Comparison of ENCODE assay signal across 8 cellular contexts in the genomic region with DNA sequence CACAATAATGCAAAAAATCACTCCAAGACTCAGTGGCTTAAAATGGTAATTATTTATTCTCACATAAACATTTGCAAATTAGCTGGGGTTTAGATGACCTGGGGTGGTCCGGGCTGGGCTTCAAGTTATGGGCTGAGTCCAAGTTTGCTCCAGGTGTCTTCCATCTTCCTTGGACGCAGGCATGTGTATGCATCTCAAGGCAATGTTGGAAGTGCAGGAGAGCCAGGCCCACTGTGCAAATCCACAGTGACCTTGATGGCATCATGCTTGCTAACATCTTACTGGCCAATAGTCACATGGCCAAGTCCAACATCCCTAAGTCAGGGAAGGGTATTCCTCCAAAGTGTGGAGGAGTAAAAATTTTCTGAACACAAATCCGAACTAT.
DNase-seq lines count a peak whose midpoint lies in the region; ATAC-seq, FAIRE-seq and TF ChIP-seq lines count a peak whose summit lies in the region.
"Not testable (repeated sequence)": the region's sequence is repeated elsewhere in the genome, so short reads cannot be mapped to it uniquely, and the experiment has no call there.

No MANE protein-coding gene starts in this region.

- not testable (repeated sequence) for TF ChIP-seq RAD21 in HepG2 (CRISPR knock-in tag; IDR thresholded peaks at IDR 0.05)

- not testable (repeated sequence) for ATAC-seq in GM23338, PC-3, HepG2

- H3K4me2 ChIP-seq in GM23338; neuronal stem cell (ENCODE audit: insufficient read depth, low read length, poor library complexity, severe bottlenecking): not testable (repeated sequence)
- H3K4me2 ChIP-seq in PC-3 (ENCODE audit: low read length) (peak overlapping the region; percentile 67), HepG2 (ENCODE audit: low read depth, low read length) (peak overlapping the region; percentile 45; the same call in 1 of the 2 replicates)

- H3K4me3 Mint-ChIP-seq in GM23338, brain: not testable (repeated sequence)

- POLR2A ChIA-PET in AG04450 (lab: Yijun Ruan, JAX), result interaction anchor here (0.7 to 1.9 kb wide), 8 partner anchors 16 to 270 kb away, joined by 3 to 10 read pairs (median 4); partner anchors contain the start of gene ZNF217
- POLR2A ChIA-PET in PC-3 (lab: Charles Lee; ENCODE audit: unreplicated experiment), result not testable (repeated sequence)
- POLR2A ChIA-PET in HepG2 (lab: Yijun Ruan, JAX), result interaction anchor here (0.6 to 4.7 kb wide), 12 partner anchors 16 to 269 kb away, joined by 3 to 50 read pairs (median 10); partner anchors contain the start of gene ZNF217

- H3K27ac ChIP-seq in AG04450 (ENCODE audit: low read depth, low read length), result peak overlapping the region; percentile 11
- H3K27ac ChIP-seq in GM23338 (ENCODE audit: low read depth); HepG2 (ENCODE audit: extremely low read length, insufficient read depth, low read length); neuronal stem cell (replicated peaks; ENCODE audit: low read length): not testable (repeated sequence)
- H3K27ac ChIP-seq in PC-3 (ENCODE audit: low read length), result peak overlapping the region; percentile 86
- H3K27ac ChIP-seq in VCaP, result peak overlapping the region; percentile 99
- peak overlapping the region in 2 of 3 donors; percentile 92 to 93 for H3K27ac ChIP-seq in thyroid gland

- not testable (repeated sequence) for H3K79me2 ChIP-seq in GM23338 (replicated peaks; ENCODE audit: insufficient read depth); PC-3 (ENCODE audit: low read length); HepG2 (ENCODE audit: insufficient read depth, low read length)

- in situ Hi-C loops in HepG2 (cut with HindIII; ENCODE audit: extremely low pct_ligation_motif_present, low pct_unique_long_range_greater_than_20kb), result not testable (repeated sequence)

- H3K18ac ChIP-seq in neuronal stem cell (ENCODE audit: low read length), result peak overlapping the region; percentile 84

- not testable (repeated sequence) for H4K20me1 ChIP-seq in GM23338 (replicated peaks; ENCODE audit: insufficient read depth); PC-3 (ENCODE audit: low read length); HepG2 (ENCODE audit: insufficient read depth, low read length)

- not testable (repeated sequence) for H4K91ac ChIP-seq in neuronal stem cell (ENCODE audit: low read depth, low read length, poor library complexity)

- not testable (repeated sequence) for H3K9ac ChIP-seq in PC-3 (ENCODE audit: low read length); HepG2 (ENCODE audit: insufficient read depth, low read depth, low read length); neuronal stem cell (ENCODE audit: low read depth, low read length, poor library complexity)

- H3K4me1 ChIP-seq in GM23338 (ENCODE audit: insufficient read depth) (peaks cover 50% of the 10 kb centered on the region), PC-3 (ENCODE audit: insufficient read depth, low read length) (peaks cover 46% of the 10 kb centered on the region), HepG2 (ENCODE audit: insufficient read depth, low read length) (peaks cover 75% of the 10 kb centered on the region), neuronal stem cell (ENCODE audit: control insufficient read depth in 2 of 2, insufficient read depth in 1 of 2, low read depth in 1 of 2, low read length in 2 of 2) (peaks cover 13 to 30% of the 10 kb centered on the region in 2 donors), thyroid gland (peaks cover 33 to 45% of the 10 kb centered on the region in 2 donors)

- H3K27me3 Mint-ChIP-seq in GM23338 (ENCODE audit: insufficient read depth, low read depth, poor library complexity); brain: not testable (repeated sequence)

- not testable (repeated sequence) for TF ChIP-seq CTCF in AG04450 (IDR thresholded peaks at IDR 0.05; ENCODE audit: low read depth, low read length); GM23338 (conservative IDR thresholded peaks at IDR 0.05; ENCODE audit: low read depth in 2 of 2); PC-3 (conservative IDR thresholded peaks at IDR 0.05; ENCODE audit: low read depth, low read length); VCaP (conservative IDR thresholded peaks at IDR 0.05); brain (conservative IDR thresholded peaks at IDR 0.05); HepG2 (CRISPR knock-in tag; IDR thresholded peaks at IDR 0.05); thyroid gland (IDR thresholded peaks at IDR 0.05)

- not testable (repeated sequence) for H2BK15ac ChIP-seq in neuronal stem cell (ENCODE audit: low read length)

- TF ChIP-seq EP300 in HepG2 (IDR thresholded peaks at IDR 0.05; ENCODE audit: low read depth in 2 of 2, low read length in 2 of 2); HepG2 (CRISPR knock-in tag; IDR thresholded peaks at IDR 0.05; ENCODE audit: borderline replicate concordance): not testable (repeated sequence)

- H3K27me3 ChIP-seq in AG04450 (ENCODE audit: control insufficient read depth, insufficient read depth, low read length); GM23338 (ENCODE audit: insufficient read depth); PC-3 (ENCODE audit: low read length); HepG2 (ENCODE audit: control insufficient read depth in 1 of 2, insufficient read depth in 2 of 2, low read length in 2 of 2); neuronal stem cell (ENCODE audit: control insufficient read depth in 3 of 3, insufficient read depth in 3 of 3, low read depth in 1 of 3, low read length in 3 of 3); thyroid gland: not testable (repeated sequence)

- H4K8ac ChIP-seq in neuronal stem cell (ENCODE audit: low read depth, low read length), result not testable (repeated sequence)

- DNase-seq in AG04450 (ENCODE audit: low read depth, low spot score), result peak; percentile 55
- DNase-seq in GM23338 (ENCODE audit: low spot score); PC-3; HepG2 (ENCODE audit: low spot score); neuronal stem cell (ENCODE audit: low spot score); thyroid gland: not testable (repeated sequence)

- H3K9me2 ChIP-seq in GM23338 (ENCODE audit: insufficient read depth); PC-3 (replicated peaks; ENCODE audit: low read length): not testable (repeated sequence)

- H3K36me3 Mint-ChIP-seq in GM23338 (ENCODE audit: low read depth); brain: not testable (repeated sequence)

- WGBS in HepG2 (ENCODE audit: low lambda C conversion rate), result 97% methylated on average over 3 of the region's 3 CpGs
- whole genome bisulfite sequencing in neuronal stem cell (ENCODE audit: extremely low coverage in 2 of 2, insufficient read length in 2 of 2, insufficient replicate concordance in 1 of 2), 2 donors, result no CpG with 5 or more reads among the region's 3 CpGs
- WGBS in thyroid gland, 2 donors, result 87 to 90% methylated on average over 3 of the region's 3 CpGs

- H3K79me1 ChIP-seq in neuronal stem cell (ENCODE audit: low read depth, low read length), result not testable (repeated sequence)

- CTCF ChIA-PET in AG04450 (lab: Charles Lee), result interaction anchor here (1.1 to 4.5 kb wide), 2 partner anchors 52 to 76 kb away, joined by 4 to 28 read pairs; no protein-coding TSS in a partner anchor
- CTCF ChIA-PET in PC-3 (lab: Charles Lee), result interaction anchor here (0.6 kb wide), 1 partner anchor 172 kb away, joined by 4 read pairs; no protein-coding TSS in a partner anchor
- CTCF ChIA-PET in HepG2 (lab: Yijun Ruan, JAX; ENCODE audit: low intra/inter-chr PET ratio, low total read pairs), result not testable (repeated sequence)

- H3K4me1 Mint-ChIP-seq in GM23338 (peaks cover 53% of the 10 kb centered on the region), brain (peaks cover 55% of the 10 kb centered on the region)

- not testable (repeated sequence) for H3K4me3 ChIP-seq in AG04450 (ENCODE audit: low read depth, low read length); GM23338; PC-3 (ENCODE audit: low read length); HepG2 (replicated peaks in 1 of 3; ENCODE audit: insufficient read depth in 1 of 3, low read depth in 2 of 3, low read length in 3 of 3); neuronal stem cell (ENCODE audit: low read length in 2 of 2); thyroid gland (replicated peaks in 1 of 3)

- H3K9me3 ChIP-seq in AG04450 (ENCODE audit: control insufficient read depth, insufficient read depth, low read length); PC-3 (ENCODE audit: low read length); HepG2 (ENCODE audit: low read length); neuronal stem cell (replicated peaks in 1 of 2; ENCODE audit: control insufficient read depth in 2 of 2, insufficient read depth in 1 of 2, low read depth in 1 of 2, low read length in 2 of 2); thyroid gland: not testable (repeated sequence)

- not testable (repeated sequence) for H2BK12ac ChIP-seq in neuronal stem cell (ENCODE audit: low read length)

- BruUV-seq in PC-3 (replicated peaks; lab: Mats Ljungman, UMichigan); HepG2 (replicated peaks; lab: Mats Ljungman, UMichigan): not testable (repeated sequence)

- H3K4ac ChIP-seq in neuronal stem cell (ENCODE audit: low read length), result not testable (repeated sequence)

- H3K14ac ChIP-seq in neuronal stem cell (ENCODE audit: low read length), result not testable (repeated sequence)

- H3K9me3 Mint-ChIP-seq in GM23338, brain: not testable (repeated sequence)

- not testable (repeated sequence) for H3K23ac ChIP-seq in neuronal stem cell (ENCODE audit: low read depth, low read length, poor library complexity)

- H2BK120ac ChIP-seq in neuronal stem cell (ENCODE audit: low read depth, low read length), result not testable (repeated sequence)

- not testable (repeated sequence) for H3F3A ChIP-seq in GM23338 (replicated peaks; ENCODE audit: low read depth); PC-3 (ENCODE audit: low read length, unreplicated experiment)

- not testable (repeated sequence) for TF ChIP-seq POLR2A in HepG2 (IDR thresholded peaks at IDR 0.05; ENCODE audit: insufficient read depth in 1 of 2, low read depth in 2 of 2, low read length in 2 of 2); thyroid gland (IDR thresholded peaks at IDR 0.05)

- not testable (repeated sequence) for H2AK5ac ChIP-seq in neuronal stem cell (ENCODE audit: low read depth, low read length)

- not testable (repeated sequence) for H2BK5ac ChIP-seq in neuronal stem cell (ENCODE audit: low read length)

- intact Hi-C loops in PC-3 (cut with micrococcal nuclease); HepG2 (cut with micrococcal nuclease; ENCODE audit: unreplicated experiment); thyroid gland (cut with DNase I): not testable (repeated sequence)

- not testable (repeated sequence) for FAIRE-seq in HepG2 (lab: Jason Lieb, UNC)

- H2AFZ ChIP-seq in GM23338; HepG2 (ENCODE audit: low read length): not testable (repeated sequence)
- peak overlapping the region; percentile 12 for H2AFZ ChIP-seq in PC-3 (ENCODE audit: low read length)
- H2AFZ ChIP-seq in neuronal stem cell (ENCODE audit: low read length), result peak overlapping the region; percentile 70

- H3K27ac Mint-ChIP-seq in GM23338 (peak overlapping the region; percentile 38), brain (peak overlapping the region in 4 of 5 experiments; percentile 28 to 96 (median 86))

- not testable (repeated sequence) for H3K36me3 ChIP-seq in GM23338 (ENCODE audit: insufficient read depth); PC-3 (ENCODE audit: low read depth, low read length); HepG2 (replicated peaks in 1 of 2; ENCODE audit: control insufficient read depth in 1 of 2, insufficient read depth in 2 of 2, low read length in 2 of 2); neuronal stem cell (replicated peaks in 1 of 2; ENCODE audit: control insufficient read depth in 2 of 2, insufficient read depth in 2 of 2, low read length in 2 of 2); thyroid gland
